18 cellular contexts compared by ENCODE assay signal in the genomic region with DNA sequence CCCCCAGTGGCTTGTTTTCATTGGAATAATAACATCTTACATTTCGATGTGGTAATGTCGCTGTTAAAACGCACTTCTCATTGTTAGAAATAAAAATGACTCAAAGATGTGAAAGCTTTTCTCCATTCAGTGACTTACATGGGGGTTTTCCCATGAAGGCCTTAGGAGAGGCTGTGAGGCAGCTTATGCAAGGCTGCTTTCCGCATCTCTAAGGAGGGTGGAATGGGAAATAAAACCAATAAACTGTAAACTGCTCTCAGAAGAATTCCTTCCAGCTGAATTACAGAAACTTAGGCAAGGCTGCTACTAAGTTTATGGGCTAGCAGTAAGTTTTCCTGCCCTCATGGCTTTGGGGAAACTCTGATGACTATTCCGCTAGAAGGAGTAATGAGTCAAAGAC.
DNase-seq lines count a peak whose midpoint lies in the region; ATAC-seq and TF ChIP-seq lines count a peak whose summit lies in the region.
"Had no signal": no experiment of that assay in that cellular context is flagged by ENCODE, and none has a peak within 500 bp of the region (broad histone marks: within the 10 kb centered on the region; RNA-seq: fewer than 3 reads in every experiment).

No MANE protein-coding gene starts in this region.

- TF ChIP-seq CTCF in HFF-Myc (IDR thresholded peaks at IDR 0.05; ENCODE audit: low read depth, low read length, missing control alignments) (no peak), choroid plexus epithelial cell (conservative IDR thresholded peaks at IDR 0.05; ENCODE audit: low read depth, low read length) (no peak), mucosa of descending colon (IDR thresholded peaks at IDR 0.05) (no peak)

- H3K9me3 ChIP-seq in mucosa of descending colon = no peaks in the 10 kb centered on the region
- H3K9me3 ChIP-seq: upper lobe of left lung had no signal

- H3K36me3 ChIP-seq in mucosa of descending colon (ENCODE audit: low read depth) = no peaks in the 10 kb centered on the region

- H3K4me1 ChIP-seq in mucosa of descending colon (ENCODE audit: low read depth) = peaks cover 12% of the 10 kb centered on the region

- DNase-seq in AG20443 (ENCODE audit: low spot score) (peak; percentile 73), HFF-Myc (ENCODE audit: extremely low read depth, low read depth) (peak; percentile 4), choroid plexus epithelial cell (ENCODE audit: low read depth) (peak; percentile 82), mucosa of descending colon (no peak), NCI-H1930 (lab: John Stamatoyannopoulos, UW) (no peak)
- no peak for DNase-seq in effector CD4-positive, alpha-beta T cell
- DNase-seq: activated CD4-positive, alpha-beta T cell treated with anti-CD3 and anti-CD28 coated beads for 1 hour; effector CD8-positive, alpha-beta T cell; HCEC 1CT; Karpas-422; left cardiac atrium; NCI-H187 treated with DMSO at 0.1 percent for 48 hours; NCI-H69; RPMI8226; stimulated activated CD8-positive, alpha-beta memory T cell treated with anti-CD3 and anti-CD28 coated beads, Interleukin-4, amount 100 ng/mL, for 48 hours; T-cell; upper lobe of left lung had no signal

- H3K4me3 ChIP-seq in HFF-Myc (replicated peaks; ENCODE audit: low read depth, low read length) = no peak overlapping the region
- no peak overlapping the region for H3K4me3 ChIP-seq in choroid plexus epithelial cell (ENCODE audit: low read depth, low read length)
- no peak overlapping the region for H3K4me3 ChIP-seq in mucosa of descending colon
- H3K4me3 ChIP-seq: upper lobe of left lung had no signal

- intact Hi-C loops in mucosa of descending colon (cut with DNase I, micrococcal nuclease) = loop anchor here in 1 of 2 donors (10.0 kb wide), 1 partner anchor 274 kb away; no protein-coding TSS in a partner anchor

- peak; percentile 45 for ATAC-seq in mucosa of descending colon
- no peak for ATAC-seq in HG03025 (IDR thresholded peaks at IDR 0.05; ENCODE audit: low FRiP score, unreplicated experiment)
- ATAC-seq: left cardiac atrium, T-cell had no signal

Comparison
In these comparisons a context has a peak if more than half of its experiments do, and no peak if none do; other contexts are left out.
1. DNase-seq: peak in AG20443 (single experiment), HFF-Myc (single experiment) and choroid plexus epithelial cell (single experiment); none in mucosa of descending colon (0 of 3), effector CD4-positive, alpha-beta T cell (single experiment) and NCI-H1930 (0 of 2).